In genomic region chr2:233009661-233010060, GRCh38 we compare ENCODE assay signal across 23 cellular contexts. TPM values are rescaled to one million over a fixed set of nuclear protein-coding genes. Genes with fewer than 3 reads are reported as not detected.
A peak's percentile ranks its signal among the peaks of the same experiment; 100 is the strongest.
DNase-seq lines count a peak whose midpoint lies in the region; ATAC-seq and TF ChIP-seq lines count a peak whose summit lies in the region.
"Had no signal": no experiment of that assay in that cellular context is flagged by ENCODE, and none has a peak within 500 bp of the region (broad histone marks: within the 10 kb centered on the region; RNA-seq: fewer than 3 reads in every experiment).

No MANE protein-coding gene starts in this region.

- H3K27me3 Mint-ChIP-seq in chondrocyte (ENCODE audit: low read depth) (peaks cover 6% of the 10 kb centered on the region), CD14-positive monocyte (ENCODE audit: low read depth in 3 of 3) (peaks cover 3 to 16% (median 9%) of the 10 kb centered on the region in 3 donors)

- no peaks in the 10 kb centered on the region for H3K36me3 ChIP-seq in spleen
- H3K36me3 ChIP-seq: HAP-1 had no signal

- H3K9me3 Mint-ChIP-seq in chondrocyte (ENCODE audit: low read depth) (no peaks in the 10 kb centered on the region), CD14-positive monocyte (no peaks in the 10 kb centered on the region)
- H3K9me3 Mint-ChIP-seq: CD8-positive, alpha-beta T cell; HFFc6 had no signal

- H3K9me3 ChIP-seq in spleen = no peaks in the 10 kb centered on the region
- H3K9me3 ChIP-seq: A549, Caco-2, HAP-1 had no signal

- intact Hi-C loops in spleen (cut with DNase I; ENCODE audit: low total_unique reads) (no loop called here), CD14-positive monocyte (cut with micrococcal nuclease) (no loop called here)

- ATAC-seq in left lobe of liver (no peak), GM18861 (IDR thresholded peaks at IDR 0.05; ENCODE audit: unreplicated experiment) (no peak)
- ATAC-seq: A549; CD8-positive, alpha-beta T cell; GM12878 had no signal

- DNase-seq in chondrocyte (ENCODE audit: low spot score) (peak; percentile 40), left lobe of liver (ENCODE audit: low spot score) (peak; percentile 27), spleen (peak; percentile 25), ureter (ENCODE audit: low spot score) (peak; percentile 5), CD14-positive monocyte (ENCODE audit: low spot score) (no peak), caudate nucleus (lab: John Stamatoyannopoulos, UW) (no peak)
- DNase-seq: 8988T; ACHN; AML-193; C1 segment of cervical spinal cord; Caco-2; CD4-positive, CD25-positive, alpha-beta regulatory T cell; DMS153; EL; GDM1; GOT3; HFFc6 had no signal

- TF ChIP-seq CTCF in chondrocyte (IDR thresholded peaks at IDR 0.05) (no peak), spleen (IDR thresholded peaks at IDR 0.05 in 8 of 11, conservative IDR thresholded peaks at IDR 0.05 in 3 of 11) (no peak), CD14-positive monocyte (IDR thresholded peaks at IDR 0.05) (no peak)

- H3K27ac ChIP-seq in spleen = no peak overlapping the region
- H3K27ac ChIP-seq in caudate nucleus (ENCODE audit: low read depth, low read length) = no peak overlapping the region
- H3K27ac ChIP-seq: A549 had no signal

- no peak overlapping the region for H3K4me3 ChIP-seq in spleen
- H3K4me3 ChIP-seq: A549, GM12878, HAP-1 had no signal

- H3K4me1 ChIP-seq in spleen = peaks cover 5 to 20% (median 15%) of the 10 kb centered on the region in 6 donors
- H3K4me1 ChIP-seq: Caco-2, HAP-1 had no signal

- H3K27ac Mint-ChIP-seq in chondrocyte (ENCODE audit: unreplicated experiment) (no peak overlapping the region), CD14-positive monocyte (no peak overlapping the region)
- H3K27ac Mint-ChIP-seq: CD8-positive, alpha-beta T cell; HFFc6 had no signal

- H3K36me3 Mint-ChIP-seq in chondrocyte (ENCODE audit: low read depth) (no peaks in the 10 kb centered on the region), CD14-positive monocyte (no peaks in the 10 kb centered on the region)
- H3K36me3 Mint-ChIP-seq: CD4-positive, CD25-positive, alpha-beta regulatory T cell; CD8-positive, alpha-beta T cell had no signal

- no peak for TF ChIP-seq POLR2A in spleen (IDR thresholded peaks at IDR 0.05)

- H3K4me1 Mint-ChIP-seq in chondrocyte (ENCODE audit: low read depth) (peaks cover 15% of the 10 kb centered on the region), CD14-positive monocyte (peaks cover 14% of the 10 kb centered on the region)
- H3K4me1 Mint-ChIP-seq: CD4-positive, CD25-positive, alpha-beta regulatory T cell had no signal

- no peaks in the 10 kb centered on the region for H3K27me3 ChIP-seq in spleen (replicated peaks in 1 of 7)

- H3K4me3 Mint-ChIP-seq in chondrocyte (ENCODE audit: unreplicated experiment) (no peak overlapping the region), CD14-positive monocyte (no peak overlapping the region)
- H3K4me3 Mint-ChIP-seq: CD4-positive, CD25-positive, alpha-beta regulatory T cell; CD8-positive, alpha-beta T cell; HFFc6 had no signal

- 87 to 97% (median 94%) methylated on average over 3 of the region's 3 CpGs for WGBS in spleen, 5 donors

RNA-seq across cellular contexts. Expression of gene NGEF, which starts 3.4 kb away (rescaled TPM):
- total RNA-seq in chondrocyte = 0.10 to 0.46 TPM in 2 of 3 replicates, not detected in the other
- 23.7 TPM for total RNA-seq in left lobe of liver
- under 1 TPM in 3 of 7 donors, not detected in 4; 0.23 to 0.79 (median 0.43) TPM for total RNA-seq in spleen
- under 1 TPM in 2 of 3 donors, not detected in 1; 0.26 to 0.45 TPM for polyA plus RNA-seq in spleen
- 8.1 TPM for total RNA-seq in ureter
- not detected for polyA plus RNA-seq in CD14-positive monocyte
- total RNA-seq: CD4-positive, CD25-positive, alpha-beta regulatory T cell; CD8-positive, alpha-beta T cell; GM12878 had no signal

RNA-seq across cellular contexts. Expression of gene NEU2, which starts 22.8 kb away (rescaled TPM):
- not detected in 3 replicates for total RNA-seq in chondrocyte
- not detected for total RNA-seq in left lobe of liver
- total RNA-seq in spleen = not detected
- polyA plus RNA-seq in spleen = not detected
- not detected for total RNA-seq in ureter
- not detected for polyA plus RNA-seq in CD14-positive monocyte
- total RNA-seq: Caco-2; CD4-positive, CD25-positive, alpha-beta regulatory T cell; CD8-positive, alpha-beta T cell; GM12878; HFFc6 had no signal
- polyA plus RNA-seq: A549; BJ; CD4-positive, CD25-positive, alpha-beta regulatory T cell; GM12878 had no signal

RNA-seq across cellular contexts. Expression of gene INPP5D, which starts 50.5 kb away (rescaled TPM):
- total RNA-seq in chondrocyte = 0.20 to 0.48 TPM (median 0.21 TPM) in 3 replicates
- 5.0 TPM for total RNA-seq in left lobe of liver
- 100 to 1,000 TPM; 172 to 246 (median 186) TPM for total RNA-seq in spleen
- 10 to 100 TPM; 71.1 to 97.8 (median 97.4) TPM for polyA plus RNA-seq in spleen
- 43.4 TPM for total RNA-seq in ureter
- polyA plus RNA-seq in CD14-positive monocyte = 10 to 100 TPM; 30.6 to 54.8 TPM
- total RNA-seq: Caco-2 had no signal

Comparison
In these comparisons a context has a peak if more than half of its experiments do, and no peak if none do; other contexts are left out.
1. DNase-seq: peak in chondrocyte (single experiment), left lobe of liver (single experiment), spleen (single experiment) and ureter (single experiment); none in CD14-positive monocyte (single experiment) and caudate nucleus (0 of 61).